1 cellular context compared by ENCODE assay signal in genomic region chr16:50313596-50314483, GRCh38.
TF ChIP-seq lines count a peak whose summit lies in the region.

No MANE protein-coding gene starts in this region.

TF ChIP-seq in H1, 55 proteins besides CTCF, POLR2A, EP300 and RAD21 (continued from another document):
- no peak for TF ChIP-seq E2F6 (IDR thresholded peaks at IDR 0.05)
